9 cellular contexts compared by ENCODE assay signal in genomic region chr19:50794074-50794777, GRCh38. TPM values are rescaled to one million over a fixed set of nuclear protein-coding genes. Genes with fewer than 3 reads are reported as not detected.
A peak's percentile ranks its signal among the peaks of the same experiment; 100 is the strongest.
DNase-seq lines count a peak whose midpoint lies in the region; ATAC-seq, FAIRE-seq and TF ChIP-seq lines count a peak whose summit lies in the region.
"Had no signal": no experiment of that assay in that cellular context is flagged by ENCODE, and none has a peak within 500 bp of the region (broad histone marks: within the 10 kb centered on the region; RNA-seq: fewer than 3 reads in every experiment).

No MANE protein-coding gene starts in this region.

- H3K36me3 ChIP-seq in bronchial epithelial cell (ENCODE audit: control insufficient read depth, insufficient read depth, low read length), result peaks cover 15% of the 10 kb centered on the region
- peaks cover 33% of the 10 kb centered on the region for H3K36me3 ChIP-seq in endodermal cell (ENCODE audit: control insufficient read depth, insufficient read depth, low read length)

- no peaks in the 10 kb centered on the region for H3K9me3 Mint-ChIP-seq in endodermal cell

- H3K4me1 ChIP-seq in endodermal cell (ENCODE audit: control insufficient read depth, insufficient read depth, low read length), result no peaks in the 10 kb centered on the region

- TF ChIP-seq CTCF in AG04450 (IDR thresholded peaks at IDR 0.05; ENCODE audit: low read depth, low read length) (0 out of 2 replicates have a peak, but pooled peaks have one; percentile 5), GM10248 (IDR thresholded peaks at IDR 0.05; ENCODE audit: control extremely low read depth, extremely low read depth, low read depth, missing control alignments) (peak; percentile 50), bronchial epithelial cell (IDR thresholded peaks at IDR 0.05; ENCODE audit: insufficient read depth, low read length, severe bottlenecking) (peak; percentile 12), endodermal cell (conservative IDR thresholded peaks at IDR 0.05) (no peak)

- no peak overlapping the region for H3K27ac Mint-ChIP-seq in endodermal cell

- no peaks in the 10 kb centered on the region; the same call in 1 of the 2 replicates for H3K9me3 ChIP-seq in AG04450 (ENCODE audit: control insufficient read depth, insufficient read depth, low read length)
- no peaks in the 10 kb centered on the region for H3K9me3 ChIP-seq in endodermal cell (ENCODE audit: control insufficient read depth, low read length)

- H3K36me3 Mint-ChIP-seq in endodermal cell (ENCODE audit: low read depth), result peaks cover 17% of the 10 kb centered on the region

- no peak overlapping the region for H3K9ac ChIP-seq in endodermal cell (ENCODE audit: extremely low read depth, low read length, poor library complexity, severe bottlenecking)

- H3K4me3 Mint-ChIP-seq in endodermal cell, result no peak overlapping the region

- no peak for FAIRE-seq in bronchial epithelial cell (lab: Jason Lieb, UNC)

- no peak overlapping the region for H3K4me3 ChIP-seq in AG04450 (ENCODE audit: low read depth, low read length)
- H3K4me3 ChIP-seq in bronchial epithelial cell (ENCODE audit: low read depth, low read length), result no peak overlapping the region
- H3K4me3 ChIP-seq in endodermal cell (ENCODE audit: low read length), result no peak overlapping the region

- ATAC-seq in GM19324 (IDR thresholded peaks at IDR 0.05; ENCODE audit: low FRiP score, unreplicated experiment), result no peak

- WGBS in endodermal cell (ENCODE audit: insufficient coverage in 1 of 2, insufficient read length in 1 of 2), 2 experiments, result 66 to 83% methylated on average over 1 to 11 of the region's 11 CpGs

- H3K27me3 Mint-ChIP-seq in endodermal cell (ENCODE audit: insufficient read depth), result no peaks in the 10 kb centered on the region

- H3K27ac ChIP-seq in AG04450 (ENCODE audit: low read depth, low read length) (no peak overlapping the region), endodermal cell (ENCODE audit: low read depth, low read length) (no peak overlapping the region)

- CTCF ChIA-PET in AG04450 (lab: Charles Lee), result interaction anchor here (1.0 kb wide), 1 partner anchor 12 kb away, joined by 3 read pairs; no protein-coding TSS in a partner anchor
- CTCF ChIA-PET in GM10248 (lab: Yijun Ruan, JAX), result interaction anchor here (1.0 to 8.2 kb wide), 8 partner anchors 10 to 132 kb away, joined by 3 to 64 read pairs (median 4); no protein-coding TSS in a partner anchor

- no peaks in the 10 kb centered on the region for H3K4me1 Mint-ChIP-seq in endodermal cell

- DNase-seq in AG04450 (ENCODE audit: low read depth, low spot score) (no peak), GM10248 (ENCODE audit: extremely low spot score) (peak; percentile 72), NCI-H774 (lab: John Stamatoyannopoulos, UW) (peak; percentile 21), bronchial epithelial cell (ENCODE audit: low read depth) (no peak), CD1c-positive myeloid dendritic cell (ENCODE audit: extremely low spot score) (no peak), endodermal cell (no peak), A172 (ENCODE audit: low spot score) (no peak)
- DNase-seq: central memory CD4-positive, alpha-beta T cell had no signal

- POLR2A ChIA-PET in AG04450 (lab: Yijun Ruan, JAX) (interaction anchor here (0.5 to 2.4 kb wide), 3 partner anchors 10 to 437 kb away, joined by 3 to 9 read pairs (median 8); no protein-coding TSS in a partner anchor), GM10248 (lab: Yijun Ruan, JAX) (interaction anchor here (1.0 to 2.1 kb wide), 2 partner anchors 10 to 11 kb away, joined by 3 to 10 read pairs; no protein-coding TSS in a partner anchor)

- H3K27me3 ChIP-seq in AG04450 (ENCODE audit: control insufficient read depth, insufficient read depth, low read length) (no peaks in the 10 kb centered on the region), bronchial epithelial cell (ENCODE audit: control insufficient read depth, insufficient read depth, low read length) (no peaks in the 10 kb centered on the region), endodermal cell (ENCODE audit: control insufficient read depth, insufficient read depth, low read length, poor library complexity, severe bottlenecking) (no peaks in the 10 kb centered on the region)

RNA-seq across cellular contexts. Expression of gene ACP4, which starts 4.0 kb away (rescaled TPM):
- not detected in 2 replicates for polyA plus RNA-seq in AG04450 (2011; rRNA removed)
- not detected in 2 replicates for polyA minus RNA-seq in AG04450 (2011; rRNA and poly(A)+ RNA removed)
- total RNA-seq in bronchial epithelial cell (not detected in 2 replicates), endodermal cell (not detected)
- polyA plus RNA-seq in endodermal cell (2013, experiment 1 of 2), result not detected
- polyA plus RNA-seq in endodermal cell (2013, experiment 2 of 2), result not detected
- not detected in 2 replicates for total RNA-seq in A172 (2014; rRNA removed; shearing (Covaris generic))

RNA-seq across cellular contexts. Expression of gene GPR32, which starts 24.0 kb away (rescaled TPM):
- polyA plus RNA-seq in AG04450 (2011; rRNA removed), result not detected in 2 replicates
- not detected in 2 replicates for polyA minus RNA-seq in AG04450 (2011; rRNA and poly(A)+ RNA removed)
- total RNA-seq in bronchial epithelial cell (not detected in 2 replicates), endodermal cell (not detected)
- polyA plus RNA-seq in endodermal cell (2013, experiment 1 of 2), result not detected
- polyA plus RNA-seq in endodermal cell (2013, experiment 2 of 2), result not detected
- total RNA-seq in A172 (2014; rRNA removed; shearing (Covaris generic)), result not detected in 2 replicates

RNA-seq across cellular contexts. Expression of gene KLK1, which starts 29.4 kb away (rescaled TPM):
- polyA plus RNA-seq in AG04450 (2011; rRNA removed), result not detected in 2 replicates
- polyA minus RNA-seq in AG04450 (2011; rRNA and poly(A)+ RNA removed), result not detected in 2 replicates
- not detected in 2 replicates for total RNA-seq in bronchial epithelial cell
- total RNA-seq in endodermal cell, result under 1 TPM; 0.75 to 0.82 TPM
- polyA plus RNA-seq in endodermal cell (2013, experiment 1 of 2), result 0.36 TPM
- polyA plus RNA-seq in endodermal cell (2013, experiment 2 of 2), result not detected
- not detected in 2 replicates for total RNA-seq in A172 (2014; rRNA removed; shearing (Covaris generic))

RNA-seq across cellular contexts. Expression of gene KLK15, which starts 39.1 kb away (rescaled TPM):
- polyA plus RNA-seq in AG04450 (2011; rRNA removed), result not detected in 2 replicates
- not detected in 2 replicates for polyA minus RNA-seq in AG04450 (2011; rRNA and poly(A)+ RNA removed)
- total RNA-seq in bronchial epithelial cell, result not detected in 2 replicates
- not detected for total RNA-seq in endodermal cell
- not detected for polyA plus RNA-seq in endodermal cell (2013, experiment 1 of 2)
- not detected for polyA plus RNA-seq in endodermal cell (2013, experiment 2 of 2)
- not detected in 2 replicates for total RNA-seq in A172 (2014; rRNA removed; shearing (Covaris generic))

Comparison
In these comparisons a context has a peak if more than half of its experiments do, and no peak if none do; other contexts are left out.
1. DNase-seq: peak in GM10248 (single experiment) and NCI-H774 (single experiment); none in AG04450 (single experiment), bronchial epithelial cell (single experiment), CD1c-positive myeloid dendritic cell (single experiment), endodermal cell (single experiment) and A172 (single experiment).